1 cellular context compared by ENCODE assay signal in the genomic region with DNA sequence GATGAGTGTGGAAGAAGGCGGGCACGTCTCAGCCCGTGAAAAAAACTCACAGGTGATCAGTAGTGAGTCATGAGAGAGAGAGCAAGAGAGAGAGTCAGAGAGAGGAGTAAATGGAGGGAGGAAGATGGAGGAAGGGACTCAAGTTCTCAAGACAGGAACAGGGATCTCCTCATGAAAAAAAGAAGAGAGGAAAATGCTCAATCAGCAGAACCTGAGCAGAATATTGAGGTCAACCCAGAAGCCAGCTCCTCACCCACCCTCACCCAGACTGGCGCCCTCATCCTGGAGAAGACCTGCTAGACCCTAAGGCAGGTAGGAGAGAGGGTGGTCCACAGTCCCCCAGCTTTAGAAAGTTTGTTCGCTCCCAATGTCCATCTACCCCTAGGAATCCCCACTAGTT.
TF ChIP-seq lines count a peak whose summit lies in the region.

No MANE protein-coding gene starts in this region.

TF ChIP-seq in HepG2, 621 proteins besides CTCF, POLR2A, EP300 and RAD21 (continued from another document):
- TF ChIP-seq, protein P1, sequence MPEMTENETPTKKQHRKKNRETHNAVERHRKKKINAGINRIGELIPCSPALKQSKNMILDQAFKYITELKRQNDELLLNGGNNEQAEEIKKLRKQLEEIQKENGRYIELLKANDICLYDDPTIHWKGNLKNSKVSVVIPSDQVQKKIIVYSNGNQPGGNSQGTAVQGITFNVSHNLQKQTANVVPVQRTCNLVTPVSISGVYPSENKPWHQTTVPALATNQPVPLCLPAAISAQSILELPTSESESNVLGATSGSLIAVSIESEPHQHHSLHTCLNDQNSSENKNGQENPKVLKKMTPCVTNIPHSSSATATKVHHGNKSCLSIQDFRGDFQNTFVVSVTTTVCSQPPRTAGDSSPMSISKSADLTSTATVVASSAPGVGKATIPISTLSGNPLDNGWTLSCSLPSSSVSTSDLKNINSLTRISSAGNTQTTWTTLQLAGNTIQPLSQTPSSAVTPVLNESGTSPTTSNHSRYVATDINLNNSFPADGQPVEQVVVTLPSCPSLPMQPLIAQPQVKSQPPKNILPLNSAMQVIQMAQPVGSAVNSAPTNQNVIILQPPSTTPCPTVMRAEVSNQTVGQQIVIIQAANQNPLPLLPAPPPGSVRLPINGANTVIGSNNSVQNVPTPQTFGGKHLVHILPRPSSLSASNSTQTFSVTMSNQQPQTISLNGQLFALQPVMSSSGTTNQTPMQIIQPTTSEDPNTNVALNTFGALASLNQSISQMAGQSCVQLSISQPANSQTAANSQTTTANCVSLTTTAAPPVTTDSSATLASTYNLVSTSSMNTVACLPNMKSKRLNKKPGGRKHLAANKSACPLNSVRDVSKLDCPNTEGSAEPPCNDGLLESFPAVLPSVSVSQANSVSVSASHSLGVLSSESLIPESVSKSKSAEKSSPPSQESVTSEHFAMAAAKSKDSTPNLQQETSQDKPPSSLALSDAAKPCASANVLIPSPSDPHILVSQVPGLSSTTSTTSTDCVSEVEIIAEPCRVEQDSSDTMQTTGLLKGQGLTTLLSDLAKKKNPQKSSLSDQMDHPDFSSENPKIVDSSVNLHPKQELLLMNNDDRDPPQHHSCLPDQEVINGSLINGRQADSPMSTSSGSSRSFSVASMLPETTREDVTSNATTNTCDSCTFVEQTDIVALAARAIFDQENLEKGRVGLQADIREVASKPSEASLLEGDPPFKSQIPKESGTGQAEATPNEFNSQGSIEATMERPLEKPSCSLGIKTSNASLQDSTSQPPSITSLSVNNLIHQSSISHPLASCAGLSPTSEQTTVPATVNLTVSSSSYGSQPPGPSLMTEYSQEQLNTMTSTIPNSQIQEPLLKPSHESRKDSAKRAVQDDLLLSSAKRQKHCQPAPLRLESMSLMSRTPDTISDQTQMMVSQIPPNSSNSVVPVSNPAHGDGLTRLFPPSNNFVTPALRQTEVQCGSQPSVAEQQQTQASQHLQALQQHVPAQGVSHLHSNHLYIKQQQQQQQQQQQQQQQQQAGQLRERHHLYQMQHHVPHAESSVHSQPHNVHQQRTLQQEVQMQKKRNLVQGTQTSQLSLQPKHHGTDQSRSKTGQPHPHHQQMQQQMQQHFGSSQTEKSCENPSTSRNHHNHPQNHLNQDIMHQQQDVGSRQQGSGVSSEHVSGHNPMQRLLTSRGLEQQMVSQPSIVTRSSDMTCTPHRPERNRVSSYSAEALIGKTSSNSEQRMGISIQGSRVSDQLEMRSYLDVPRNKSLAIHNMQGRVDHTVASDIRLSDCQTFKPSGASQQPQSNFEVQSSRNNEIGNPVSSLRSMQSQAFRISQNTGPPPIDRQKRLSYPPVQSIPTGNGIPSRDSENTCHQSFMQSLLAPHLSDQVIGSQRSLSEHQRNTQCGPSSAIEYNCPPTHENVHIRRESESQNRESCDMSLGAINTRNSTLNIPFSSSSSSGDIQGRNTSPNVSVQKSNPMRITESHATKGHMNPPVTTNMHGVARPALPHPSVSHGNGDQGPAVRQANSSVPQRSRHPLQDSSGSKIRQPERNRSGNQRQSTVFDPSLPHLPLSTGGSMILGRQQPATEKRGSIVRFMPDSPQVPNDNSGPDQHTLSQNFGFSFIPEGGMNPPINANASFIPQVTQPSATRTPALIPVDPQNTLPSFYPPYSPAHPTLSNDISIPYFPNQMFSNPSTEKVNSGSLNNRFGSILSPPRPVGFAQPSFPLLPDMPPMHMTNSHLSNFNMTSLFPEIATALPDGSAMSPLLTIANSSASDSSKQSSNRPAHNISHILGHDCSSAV (CRISPR knock-in tag; IDR thresholded peaks at IDR 0.05; ENCODE audit: borderline replicate concordance) = no peak
- TF ChIP-seq CC2D1A (CRISPR knock-in tag; IDR thresholded peaks at IDR 0.05) = no peak
TF ChIP-seq in HepG2: peak in this region for 2.
